ENCODE assay signal across 8 cellular contexts in the genomic region with DNA sequence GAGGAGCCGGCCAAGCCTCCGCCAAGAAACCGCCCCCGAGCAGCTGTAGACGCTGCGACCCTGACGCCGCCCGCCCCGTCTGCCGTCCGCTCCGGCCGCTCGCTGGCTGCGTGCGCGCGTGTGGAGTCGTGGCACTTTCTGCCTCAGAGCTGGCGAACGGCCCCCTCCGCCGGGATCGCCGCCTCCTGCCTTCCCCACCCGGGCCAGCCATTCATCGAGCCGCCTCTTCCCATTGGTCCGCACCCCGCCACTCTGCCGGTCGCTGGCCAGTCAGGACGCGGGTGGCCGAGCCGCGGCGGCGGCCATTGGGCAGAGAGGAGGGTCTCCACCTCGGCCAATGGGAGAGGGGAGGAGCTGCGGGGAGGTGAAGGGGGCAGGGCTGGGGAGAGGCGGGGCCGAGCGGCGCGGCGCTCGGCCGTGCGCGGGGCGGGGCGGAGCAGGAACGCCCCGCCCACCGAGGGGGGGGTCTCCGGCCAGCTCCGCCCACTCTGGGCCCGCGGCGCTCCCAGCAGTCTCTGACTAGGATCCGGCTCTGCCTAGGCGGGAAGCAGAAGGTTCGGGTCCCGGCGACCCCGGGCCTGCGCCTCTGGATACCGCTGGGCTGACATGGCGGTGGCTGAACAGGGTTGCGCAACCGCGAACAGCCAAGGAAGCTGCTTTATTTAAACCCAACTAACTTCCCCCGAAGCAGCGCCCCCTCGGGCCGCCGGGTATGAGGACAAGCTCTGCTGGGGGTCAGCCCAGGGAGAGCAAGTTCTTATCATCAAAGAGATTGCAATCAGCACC. TPM values are rescaled to one million over a fixed set of nuclear protein-coding genes. Genes with fewer than 3 reads are reported as not detected.
DNase-seq lines count a peak whose midpoint lies in the region; ATAC-seq and TF ChIP-seq lines count a peak whose summit lies in the region.

A gene with protein sequence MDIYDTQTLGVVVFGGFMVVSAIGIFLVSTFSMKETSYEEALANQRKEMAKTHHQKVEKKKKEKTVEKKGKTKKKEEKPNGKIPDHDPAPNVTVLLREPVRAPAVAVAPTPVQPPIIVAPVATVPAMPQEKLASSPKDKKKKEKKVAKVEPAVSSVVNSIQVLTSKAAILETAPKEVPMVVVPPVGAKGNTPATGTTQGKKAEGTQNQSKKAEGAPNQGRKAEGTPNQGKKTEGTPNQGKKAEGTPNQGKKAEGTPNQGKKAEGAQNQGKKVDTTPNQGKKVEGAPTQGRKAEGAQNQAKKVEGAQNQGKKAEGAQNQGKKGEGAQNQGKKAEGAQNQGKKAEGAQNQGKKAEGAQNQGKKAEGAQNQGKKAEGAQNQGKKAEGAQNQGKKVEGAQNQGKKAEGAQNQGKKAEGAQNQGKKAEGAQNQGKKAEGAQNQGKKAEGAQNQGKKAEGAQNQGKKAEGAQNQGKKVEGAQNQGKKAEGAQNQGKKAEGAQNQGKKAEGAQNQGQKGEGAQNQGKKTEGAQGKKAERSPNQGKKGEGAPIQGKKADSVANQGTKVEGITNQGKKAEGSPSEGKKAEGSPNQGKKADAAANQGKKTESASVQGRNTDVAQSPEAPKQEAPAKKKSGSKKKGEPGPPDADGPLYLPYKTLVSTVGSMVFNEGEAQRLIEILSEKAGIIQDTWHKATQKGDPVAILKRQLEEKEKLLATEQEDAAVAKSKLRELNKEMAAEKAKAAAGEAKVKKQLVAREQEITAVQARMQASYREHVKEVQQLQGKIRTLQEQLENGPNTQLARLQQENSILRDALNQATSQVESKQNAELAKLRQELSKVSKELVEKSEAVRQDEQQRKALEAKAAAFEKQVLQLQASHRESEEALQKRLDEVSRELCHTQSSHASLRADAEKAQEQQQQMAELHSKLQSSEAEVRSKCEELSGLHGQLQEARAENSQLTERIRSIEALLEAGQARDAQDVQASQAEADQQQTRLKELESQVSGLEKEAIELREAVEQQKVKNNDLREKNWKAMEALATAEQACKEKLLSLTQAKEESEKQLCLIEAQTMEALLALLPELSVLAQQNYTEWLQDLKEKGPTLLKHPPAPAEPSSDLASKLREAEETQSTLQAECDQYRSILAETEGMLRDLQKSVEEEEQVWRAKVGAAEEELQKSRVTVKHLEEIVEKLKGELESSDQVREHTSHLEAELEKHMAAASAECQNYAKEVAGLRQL (N-terminal part only) (minus strand): TSS at position 140 of the 786 bp plus-strand sequence. CDS start 21,735 bp downstream, outside the sequence.

- whole genome bisulfite sequencing in trophoblast cell (ENCODE audit: extremely low coverage, insufficient coverage, insufficient read length): no CpG with 5 or more reads among the region's 79 CpGs

- peak within 1 kb of the TSS; percentile 94 for H3K9ac ChIP-seq in adipocyte (ENCODE audit: low read length)
- peak within 1 kb of the TSS; percentile 85 for H3K9ac ChIP-seq in trophoblast cell (ENCODE audit: low read length)

- H2BK5ac ChIP-seq in trophoblast cell (ENCODE audit: low read depth, low read length, poor library complexity): peak within 1 kb of the TSS; percentile 79

- H3K9me3 Mint-ChIP-seq in type B pancreatic cell: no peaks in the 10 kb centered on the region

- TF ChIP-seq CTCF in GM12875 (IDR thresholded peaks at IDR 0.05; ENCODE audit: borderline replicate concordance, insufficient read depth, low read depth, low read length): peak; percentile 81
- TF ChIP-seq CTCF in cardiac muscle cell (IDR thresholded peaks at IDR 0.05; ENCODE audit: low read depth, low read length): peak; percentile 71
- TF ChIP-seq CTCF in type B pancreatic cell (conservative IDR thresholded peaks at IDR 0.05): peak; percentile 88

- H4K12ac ChIP-seq in trophoblast cell (ENCODE audit: low read depth, low read length): peak within 1 kb of the TSS; percentile 89

- peaks cover 21% of the 10 kb centered on the region for H3K4me1 ChIP-seq in adipocyte (ENCODE audit: control insufficient read depth, insufficient read depth, low read length)
- H3K4me1 ChIP-seq in cardiac muscle cell (ENCODE audit: low read depth): peaks cover 9% of the 10 kb centered on the region
- H3K4me1 ChIP-seq in trophoblast cell (ENCODE audit: control insufficient read depth in 1 of 2, insufficient read depth in 2 of 2, low read length in 2 of 2): peaks cover 13 to 25% of the 10 kb centered on the region in 2 experiments

- H2BK12ac ChIP-seq in trophoblast cell (ENCODE audit: low read length): peak within 1 kb of the TSS; percentile 56

- peak within 1 kb of the TSS; percentile 86 for H2AFZ ChIP-seq in trophoblast cell (ENCODE audit: insufficient read depth, low read length, poor library complexity)

- peak within 1 kb of the TSS; percentile 84 for H4K8ac ChIP-seq in trophoblast cell (ENCODE audit: low read depth, low read length)

- H2BK120ac ChIP-seq in trophoblast cell (ENCODE audit: insufficient read depth, low read length, poor library complexity): peak within 1 kb of the TSS; percentile 89

- H3K4me2 ChIP-seq in trophoblast cell (ENCODE audit: low read length): peak within 1 kb of the TSS; percentile 80

- H3K9me3 ChIP-seq in adipocyte (ENCODE audit: control insufficient read depth, low read length): peaks cover 10% of the 10 kb centered on the region
- no peaks in the 10 kb centered on the region for H3K9me3 ChIP-seq in cardiac muscle cell (ENCODE audit: low read depth)
- peaks cover 2% of the 10 kb centered on the region for H3K9me3 ChIP-seq in trophoblast cell (ENCODE audit: insufficient read depth, low read depth, low read length)

- peak within 1 kb of the TSS; percentile 86 for H3K27ac Mint-ChIP-seq in type B pancreatic cell

- peaks cover 24% of the 10 kb centered on the region for H3K36me3 ChIP-seq in adipocyte (ENCODE audit: control insufficient read depth, insufficient read depth, low read length, severe bottlenecking)
- H3K36me3 ChIP-seq in cardiac muscle cell: no peaks in the 10 kb centered on the region
- H3K36me3 ChIP-seq in trophoblast cell (ENCODE audit: control insufficient read depth in 1 of 2, insufficient read depth in 2 of 2, low read length in 2 of 2): peaks cover 6 to 8% of the 10 kb centered on the region in 2 experiments

- DNase-seq in NCI-H1417 treated with DMSO at 0.1 percent for 48 hours (lab: John Stamatoyannopoulos, UW) (peak; percentile 91), SW480 (ENCODE audit: low spot score) (peak; percentile 96), adipocyte (ENCODE audit: low read depth) (peak; percentile 99), cardiac muscle cell (ENCODE audit: low read depth in 1 of 2, low spot score in 1 of 2) (peak; percentile 98 to 99), trophoblast cell (peak; percentile 98), type B pancreatic cell (ENCODE audit: extremely low spot score, unreplicated experiment) (peak; percentile 99)

- H3K27me3 ChIP-seq in adipocyte (replicated peaks; ENCODE audit: control insufficient read depth, insufficient read depth, low read length) (peaks cover 25% of the 10 kb centered on the region), cardiac muscle cell (no peaks in the 10 kb centered on the region), trophoblast cell (ENCODE audit: insufficient read depth, low read length) (no peaks in the 10 kb centered on the region)

- H3K79me2 ChIP-seq in trophoblast cell (ENCODE audit: control insufficient read depth, insufficient read depth, low read length, poor library complexity): peaks cover 14% of the 10 kb centered on the region

- H3K14ac ChIP-seq in trophoblast cell (ENCODE audit: low read length): peak within 1 kb of the TSS; percentile 93

- H3K4me3 ChIP-seq in GM12875 (ENCODE audit: low read depth, low read length) (peak within 1 kb of the TSS; percentile 77), adipocyte (ENCODE audit: low read length) (peak within 1 kb of the TSS; percentile 97), cardiac muscle cell (peak within 1 kb of the TSS; percentile 89), trophoblast cell (ENCODE audit: low read depth, low read length) (peak within 1 kb of the TSS; percentile 93)

- H3K18ac ChIP-seq in trophoblast cell (ENCODE audit: low read length): peak within 1 kb of the TSS; percentile 97

- peak within 1 kb of the TSS; percentile 44 for H2AK5ac ChIP-seq in trophoblast cell (ENCODE audit: low read length)

- H4K91ac ChIP-seq in trophoblast cell (ENCODE audit: low read depth, low read length): peak within 1 kb of the TSS; percentile 93

- H3K4me1 Mint-ChIP-seq in type B pancreatic cell (ENCODE audit: unreplicated experiment): peaks cover 32% of the 10 kb centered on the region

- H3K36me3 Mint-ChIP-seq in type B pancreatic cell: peaks cover 18% of the 10 kb centered on the region

- peaks cover 27% of the 10 kb centered on the region for H3K27me3 Mint-ChIP-seq in type B pancreatic cell

- H3K27ac ChIP-seq in cardiac muscle cell: peak within 1 kb of the TSS; percentile 92
- H3K27ac ChIP-seq in trophoblast cell (ENCODE audit: low read depth, low read length): peak within 1 kb of the TSS; percentile 75

- peak within 1 kb of the TSS; percentile 95 for H3K4ac ChIP-seq in trophoblast cell (ENCODE audit: low read depth, low read length)

- peak within 1 kb of the TSS; percentile 88 for H3K4me3 Mint-ChIP-seq in type B pancreatic cell

- H3K23ac ChIP-seq in trophoblast cell (ENCODE audit: low read length): no peak within 1 kb of the TSS

- H3K79me1 ChIP-seq in trophoblast cell (ENCODE audit: low read length): peaks cover 13% of the 10 kb centered on the region

- peak; percentile 94 for ATAC-seq in HG02798 (IDR thresholded peaks at IDR 0.05; ENCODE audit: poor library complexity, unreplicated experiment)

RNA-seq across cellular contexts. Expression of the gene that starts here (rescaled TPM):
- total RNA-seq in cardiac muscle cell (61.1 and 77.5 TPM in 2 replicates), type B pancreatic cell (ENCODE audit: low replicate concordance) (161 and 230 TPM in 2 replicates)
- polyA plus RNA-seq in cardiac muscle cell: 50.4 and 50.7 TPM in 2 replicates
- 231 and 244 TPM in 2 replicates for polyA plus RNA-seq in trophoblast cell (2013)

Comparison
In these comparisons a context has a peak if more than half of its experiments do, and no peak if none do; other contexts are left out.
1. Peak in every context shown above with its lines: DNase-seq, ATAC-seq, H3K4me3 ChIP-seq and H3K27ac ChIP-seq.